28 cellular contexts compared by ENCODE assay signal in the genomic region with DNA sequence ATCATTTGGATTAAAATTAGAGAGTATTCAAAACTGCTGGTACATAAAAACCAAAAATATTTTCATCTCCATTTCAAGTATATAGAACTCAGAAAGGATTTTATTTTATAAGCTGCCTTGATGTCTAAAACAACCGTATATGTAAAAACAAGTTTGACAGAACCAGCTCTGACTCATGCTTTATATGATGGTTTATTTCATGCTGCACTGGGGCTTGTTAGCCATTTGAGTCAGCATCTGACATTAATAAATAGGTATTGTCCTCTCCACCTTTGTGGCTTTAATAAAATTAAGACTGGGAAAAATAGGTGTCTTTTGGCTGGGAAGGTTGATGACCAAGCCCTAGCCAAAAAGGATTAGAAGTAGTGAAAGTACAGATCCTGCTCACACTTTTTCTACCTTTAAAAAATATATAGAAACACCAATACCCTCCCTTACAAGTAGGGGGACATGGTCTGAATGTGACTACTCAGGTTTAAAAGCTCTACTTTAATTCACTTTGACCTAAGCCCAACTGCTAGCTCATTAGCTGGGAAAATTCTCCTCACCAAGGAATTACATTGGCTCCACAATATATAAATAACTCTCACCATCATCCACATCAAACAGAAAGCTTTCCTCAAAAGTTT.
DNase-seq lines count a peak whose midpoint lies in the region; ATAC-seq and TF ChIP-seq lines count a peak whose summit lies in the region.
"Had no signal": no experiment of that assay in that cellular context is flagged by ENCODE, and none has a peak within 500 bp of the region (broad histone marks: within the 10 kb centered on the region; RNA-seq: fewer than 3 reads in every experiment).

No MANE protein-coding gene starts in this region.

- H3K4me1 Mint-ChIP-seq in endothelial cell (ENCODE audit: unreplicated experiment) (peaks cover 3% of the 10 kb centered on the region), nephron progenitor cell (no peaks in the 10 kb centered on the region)
- H3K4me1 Mint-ChIP-seq: activated B cell treated with CpG ODN at 0.5 μM for 24 hours; activated naive CD8-positive, alpha-beta T cell treated with anti-CD3 and anti-CD28 coated beads, Interleukin-2, amount 50 U/mL, for 24 hours; naive thymus-derived CD4-positive, alpha-beta T cell had no signal

- H3K4me1 ChIP-seq in GM23248 (ENCODE audit: insufficient read depth): 0 out of 2 replicates have a peak, but pooled peaks cover 4% of the 10 kb centered on the region
- H3K4me1 ChIP-seq: parathyroid adenoma, suprapubic skin had no signal

- TF ChIP-seq CTCF in endothelial cell (IDR thresholded peaks at IDR 0.05; ENCODE audit: unreplicated experiment): peak; percentile 36
- TF ChIP-seq CTCF in nephron progenitor cell (IDR thresholded peaks at IDR 0.05): peak; percentile 14

- peak; percentile 43 for DNase-seq in GM23248
- DNase-seq in endothelial cell (ENCODE audit: low spot score): no peak
- DNase-seq in nephron progenitor cell: no peak
- DNase-seq in HuH-7 (ENCODE audit: low spot score): no peak
- no peak for DNase-seq in kidney glomerular epithelial cell (lab: John Stamatoyannopoulos, UW)
- no peak for DNase-seq in NCI-H1436 treated with DMSO at 0.1 percent for 48 hours (lab: John Stamatoyannopoulos, UW)
- DNase-seq: activated B cell treated with CpG ODN at 0.5 μM for 24 hours; activated CD4-positive, alpha-beta T cell treated with anti-CD3 and anti-CD28 coated beads, Interleukin-2, amount 50 U/mL, for 4 hours; activated effector memory CD4-positive, alpha-beta T cell treated with Interleukin-2 at 50 U/mL for 16 hours; activated naive CD8-positive, alpha-beta T cell treated with anti-CD3 and anti-CD28 coated beads, Interleukin-2, amount 50 U/mL, for 24 hours; C1 segment of cervical spinal cord; Calu3; central memory CD4-positive, alpha-beta T cell; dermis blood vessel endothelial cell; left cardiac atrium; mesendoderm; naive thymus-derived CD4-positive, alpha-beta T cell; NCI-H2171 treated with DMSO at 0.1 percent for 48 hours; NCI-H526 treated with DMSO at 0.1 percent for 48 hours; RPMI8226; sigmoid colon; T1000 had no signal

- WGBS in GM23248 (ENCODE audit: low coverage in 1 of 2, low lambda C conversion rate in 2 of 2, missing lambda C conversion rate in 2 of 2), 2 experiments: 12 to 13% methylated on average over 1 of the region's 1 CpG

- H3K4me3 ChIP-seq in GM23248: no peak overlapping the region
- H3K4me3 ChIP-seq: esophagus muscularis mucosa, sigmoid colon, suprapubic skin had no signal

- H3K27me3 ChIP-seq in GM23248 (replicated peaks; ENCODE audit: insufficient read depth): no peaks in the 10 kb centered on the region
- H3K27me3 ChIP-seq: esophagus muscularis mucosa, sigmoid colon, suprapubic skin had no signal

- H3K79me2 ChIP-seq in GM23248 (ENCODE audit: insufficient read depth): no peaks in the 10 kb centered on the region
- H3K79me2 ChIP-seq: parathyroid adenoma had no signal

- H3K27ac ChIP-seq in GM23248: no peak overlapping the region
- H3K27ac ChIP-seq: esophagus muscularis mucosa, HL-60, parathyroid adenoma, sigmoid colon, suprapubic skin had no signal

- no peak overlapping the region for H3K4me3 Mint-ChIP-seq in endothelial cell (ENCODE audit: unreplicated experiment)
- no peak overlapping the region for H3K4me3 Mint-ChIP-seq in nephron progenitor cell
- H3K4me3 Mint-ChIP-seq: activated B cell treated with CpG ODN at 0.5 μM for 24 hours; activated naive CD8-positive, alpha-beta T cell treated with anti-CD3 and anti-CD28 coated beads, Interleukin-2, amount 50 U/mL, for 24 hours; naive thymus-derived CD4-positive, alpha-beta T cell had no signal

- H3K27ac Mint-ChIP-seq in endothelial cell (ENCODE audit: unreplicated experiment) (no peak overlapping the region), nephron progenitor cell (no peak overlapping the region)
- H3K27ac Mint-ChIP-seq: activated B cell treated with CpG ODN at 0.5 μM for 24 hours; activated naive CD8-positive, alpha-beta T cell treated with anti-CD3 and anti-CD28 coated beads, Interleukin-2, amount 50 U/mL, for 24 hours; naive thymus-derived CD4-positive, alpha-beta T cell had no signal

- H3K27me3 Mint-ChIP-seq in endothelial cell (ENCODE audit: unreplicated experiment) (no peaks in the 10 kb centered on the region), nephron progenitor cell (ENCODE audit: low read depth, poor library complexity) (no peaks in the 10 kb centered on the region)

- H2AFZ ChIP-seq in GM23248: no peak overlapping the region; the same call in 1 of the 2 replicates
- H2AFZ ChIP-seq: parathyroid adenoma had no signal

- no peak overlapping the region for H3K9ac ChIP-seq in GM23248
- H3K9ac ChIP-seq: parathyroid adenoma had no signal

- no peaks in the 10 kb centered on the region for H3K9me3 ChIP-seq in GM23248 (ENCODE audit: low read depth)
- H3K9me3 ChIP-seq: esophagus muscularis mucosa, sigmoid colon, suprapubic skin had no signal

- in situ Hi-C loops in GM23248 (cut with MboI): no loop called here

- H3K9me3 Mint-ChIP-seq in endothelial cell (ENCODE audit: unreplicated experiment) (no peaks in the 10 kb centered on the region), nephron progenitor cell (no peaks in the 10 kb centered on the region)
- H3K9me3 Mint-ChIP-seq: activated B cell treated with CpG ODN at 0.5 μM for 24 hours; activated naive CD8-positive, alpha-beta T cell treated with anti-CD3 and anti-CD28 coated beads, Interleukin-2, amount 50 U/mL, for 24 hours had no signal

- peaks cover 3% of the 10 kb centered on the region; the same call in 1 of the 2 replicates for H3K9me2 ChIP-seq in GM23248 (ENCODE audit: insufficient read depth)

- H3K36me3 Mint-ChIP-seq in endothelial cell (ENCODE audit: low read depth, unreplicated experiment) (no peaks in the 10 kb centered on the region), nephron progenitor cell (ENCODE audit: low read depth) (no peaks in the 10 kb centered on the region)
- H3K36me3 Mint-ChIP-seq: naive thymus-derived CD4-positive, alpha-beta T cell had no signal

- no peaks in the 10 kb centered on the region for H3K36me3 ChIP-seq in GM23248 (ENCODE audit: low read depth)
- H3K36me3 ChIP-seq: esophagus muscularis mucosa, sigmoid colon, suprapubic skin had no signal

- H3K4me2 ChIP-seq in GM23248 (ENCODE audit: unreplicated experiment): no peak overlapping the region

- peak; percentile 81 for ATAC-seq in SK-N-SH treated with all-trans-retinoic acid at 6 μM for 48 hours
- ATAC-seq in GM19328 (IDR thresholded peaks at IDR 0.05; ENCODE audit: unreplicated experiment): no peak
- ATAC-seq: activated naive CD8-positive, alpha-beta T cell treated with anti-CD3 and anti-CD28 coated beads, Interleukin-2, amount 50 U/mL, for 24 hours; left cardiac atrium; naive thymus-derived CD4-positive, alpha-beta T cell had no signal

- no peaks in the 10 kb centered on the region for H3F3A ChIP-seq in GM23248 (ENCODE audit: insufficient read depth)

- no peaks in the 10 kb centered on the region for H4K20me1 ChIP-seq in GM23248 (ENCODE audit: insufficient read depth)

TF ChIP-seq in SK-N-SH treated with all-trans-retinoic acid at 6 μM for 48 hours, 23 proteins besides CTCF, POLR2A, EP300 and RAD21:
- TF ChIP-seq TOX (CRISPR knock-in tag; IDR thresholded peaks at IDR 0.05; ENCODE audit: borderline replicate concordance) (no peak), ISL1 (CRISPR knock-in tag; IDR thresholded peaks at IDR 0.05) (peak; percentile 32; the same call in 1 of the 2 replicates), ZNF70 (CRISPR knock-in tag; IDR thresholded peaks at IDR 0.05) (no peak), ZC3H10 (CRISPR knock-in tag; IDR thresholded peaks at IDR 0.05) (peak; percentile 47; the same call in 1 of the 2 replicates), ZNF8 (CRISPR knock-in tag; IDR thresholded peaks at IDR 0.05) (no peak)
- TF ChIP-seq, protein P1, sequence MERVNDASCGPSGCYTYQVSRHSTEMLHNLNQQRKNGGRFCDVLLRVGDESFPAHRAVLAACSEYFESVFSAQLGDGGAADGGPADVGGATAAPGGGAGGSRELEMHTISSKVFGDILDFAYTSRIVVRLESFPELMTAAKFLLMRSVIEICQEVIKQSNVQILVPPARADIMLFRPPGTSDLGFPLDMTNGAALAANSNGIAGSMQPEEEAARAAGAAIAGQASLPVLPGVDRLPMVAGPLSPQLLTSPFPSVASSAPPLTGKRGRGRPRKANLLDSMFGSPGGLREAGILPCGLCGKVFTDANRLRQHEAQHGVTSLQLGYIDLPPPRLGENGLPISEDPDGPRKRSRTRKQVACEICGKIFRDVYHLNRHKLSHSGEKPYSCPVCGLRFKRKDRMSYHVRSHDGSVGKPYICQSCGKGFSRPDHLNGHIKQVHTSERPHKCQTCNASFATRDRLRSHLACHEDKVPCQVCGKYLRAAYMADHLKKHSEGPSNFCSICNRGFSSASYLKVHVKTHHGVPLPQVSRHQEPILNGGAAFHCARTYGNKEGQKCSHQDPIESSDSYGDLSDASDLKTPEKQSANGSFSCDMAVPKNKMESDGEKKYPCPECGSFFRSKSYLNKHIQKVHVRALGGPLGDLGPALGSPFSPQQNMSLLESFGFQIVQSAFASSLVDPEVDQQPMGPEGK (CRISPR knock-in tag; IDR thresholded peaks at IDR 0.05; ENCODE audit: borderline replicate concordance): no peak
